ENCODE assay signal across 8 cellular contexts in genomic region chr1:11100149-11100493, GRCh38. TPM values are rescaled to one million over a fixed set of nuclear protein-coding genes. Genes with fewer than 3 reads are reported as not detected.
DNase-seq lines count a peak whose midpoint lies in the region; ATAC-seq and TF ChIP-seq lines count a peak whose summit lies in the region.

No MANE protein-coding gene starts in this region.

- ATAC-seq in body of pancreas (no peak), memory B cell (ENCODE audit: low read depth) (no peak), upper lobe of left lung (ENCODE audit: low FRiP score in 2 of 2) (no peak), GM19328 (IDR thresholded peaks at IDR 0.05; ENCODE audit: unreplicated experiment) (no peak)

- H3K27me3 ChIP-seq in body of pancreas, result no peaks in the 10 kb centered on the region
- no peaks in the 10 kb centered on the region for H3K27me3 ChIP-seq in upper lobe of left lung

- intact Hi-C loops in body of pancreas (cut with DNase I), result no loop called here

- H3K9me3 ChIP-seq in body of pancreas, result no peaks in the 10 kb centered on the region
- no peaks in the 10 kb centered on the region for H3K9me3 ChIP-seq in upper lobe of left lung

- H3K36me3 Mint-ChIP-seq in activated naive CD4-positive, alpha-beta T cell treated with anti-CD3 and anti-CD28 coated beads, Interleukin-2, amount 50 U/mL, for 24 hours, result peaks cover 4% of the 10 kb centered on the region
- H3K36me3 Mint-ChIP-seq in memory B cell, result peaks cover 4% of the 10 kb centered on the region

- H3K27ac Mint-ChIP-seq in activated naive CD4-positive, alpha-beta T cell treated with anti-CD3 and anti-CD28 coated beads, Interleukin-2, amount 50 U/mL, for 24 hours, result peak overlapping the region; percentile 95
- peak overlapping the region; percentile 92 for H3K27ac Mint-ChIP-seq in memory B cell

- no peaks in the 10 kb centered on the region for H3K9me3 Mint-ChIP-seq in activated naive CD4-positive, alpha-beta T cell treated with anti-CD3 and anti-CD28 coated beads, Interleukin-2, amount 50 U/mL, for 24 hours
- no peaks in the 10 kb centered on the region for H3K9me3 Mint-ChIP-seq in memory B cell

- peak overlapping the region in 3 of 4 donors; percentile 68 to 86 (median 78) for H3K27ac ChIP-seq in body of pancreas
- peak overlapping the region; percentile 80 to 92 (median 89) for H3K27ac ChIP-seq in upper lobe of left lung

- peaks cover 0 to 8% of the 10 kb centered on the region in 2 donors for H3K36me3 ChIP-seq in body of pancreas (replicated peaks in 1 of 2; ENCODE audit: insufficient read depth in 1 of 2, low read depth in 2 of 2)
- H3K36me3 ChIP-seq in upper lobe of left lung, result peaks cover 0 to 25% (median 23%) of the 10 kb centered on the region in 4 donors

- H3K4me3 ChIP-seq in body of pancreas, result no peak overlapping the region
- peak overlapping the region; percentile 95 to 100 (median 100) for H3K4me3 ChIP-seq in upper lobe of left lung

- TF ChIP-seq CTCF in body of pancreas (IDR thresholded peaks at IDR 0.05) (no peak), upper lobe of left lung (IDR thresholded peaks at IDR 0.05) (no peak)

- H3K27me3 Mint-ChIP-seq in activated naive CD4-positive, alpha-beta T cell treated with anti-CD3 and anti-CD28 coated beads, Interleukin-2, amount 50 U/mL, for 24 hours, result no peaks in the 10 kb centered on the region
- H3K27me3 Mint-ChIP-seq in memory B cell, result no peaks in the 10 kb centered on the region

- peaks cover 19% of the 10 kb centered on the region for H3K4me1 Mint-ChIP-seq in activated naive CD4-positive, alpha-beta T cell treated with anti-CD3 and anti-CD28 coated beads, Interleukin-2, amount 50 U/mL, for 24 hours
- H3K4me1 Mint-ChIP-seq in memory B cell, result peaks cover 4% of the 10 kb centered on the region

- H3K4me1 ChIP-seq in body of pancreas (peaks cover 19% of the 10 kb centered on the region), upper lobe of left lung (peaks cover 10 to 16% (median 14%) of the 10 kb centered on the region in 4 donors)

- 16 to 31% methylated on average over 13 of the region's 13 CpGs for WGBS in body of pancreas, 2 donors
- WGBS in upper lobe of left lung, 2 donors, result 37 to 52% methylated on average over 13 of the region's 13 CpGs

- no peak for TF ChIP-seq POLR2A in body of pancreas (IDR thresholded peaks at IDR 0.05)
- TF ChIP-seq POLR2A in upper lobe of left lung (IDR thresholded peaks at IDR 0.05), result no peak

- H3K4me3 Mint-ChIP-seq in activated naive CD4-positive, alpha-beta T cell treated with anti-CD3 and anti-CD28 coated beads, Interleukin-2, amount 50 U/mL, for 24 hours, result peak overlapping the region; percentile 99
- peak overlapping the region; percentile 96 for H3K4me3 Mint-ChIP-seq in memory B cell

- TF ChIP-seq EP300 in upper lobe of left lung (IDR thresholded peaks at IDR 0.05), result no peak

- no peak for DNase-seq in activated naive CD4-positive, alpha-beta T cell treated with anti-CD3 and anti-CD28 coated beads, Interleukin-2, amount 50 U/mL, for 16 hours
- DNase-seq in body of pancreas (peak in 1 of 4 donors; percentile 18), memory B cell (ENCODE audit: low spot score in 2 of 2) (no peak), upper lobe of left lung (no peak), amniotic stem cell (lab: John Stamatoyannopoulos, UW) (no peak), EL (no peak)

RNA-seq across cellular contexts. Expression of gene EXOSC10, which starts 0.5 kb away (rescaled TPM):
- total RNA-seq in body of pancreas (10 to 100 TPM; 37.9 to 83.4 TPM), upper lobe of left lung (100 to 1,000 TPM in 1 of 6 donors, 10 to 100 TPM in 5; 45.2 to 173 (median 55.9) TPM)

RNA-seq across cellular contexts. Expression of gene SRM, which starts 40.3 kb away (rescaled TPM):
- total RNA-seq in body of pancreas, result 100 to 1,000 TPM in 1 of 2 donors, 10 to 100 TPM in 1; 50.3 to 159 TPM
- total RNA-seq in upper lobe of left lung, result 10 to 100 TPM in 5 of 6 donors, 1 to 10 TPM in 1; 7.3 to 72.9 (median 50.2) TPM

RNA-seq across cellular contexts. Expression of gene MASP2, which starts 53.1 kb away (rescaled TPM):
- total RNA-seq in body of pancreas, result not detected
- not detected for total RNA-seq in upper lobe of left lung

Comparison
In these comparisons a context has a peak if more than half of its experiments do, and no peak if none do; other contexts are left out.
1. H3K4me3 ChIP-seq: peak in upper lobe of left lung (4 of 4); none in body of pancreas (0 of 2).